In the genomic region with DNA sequence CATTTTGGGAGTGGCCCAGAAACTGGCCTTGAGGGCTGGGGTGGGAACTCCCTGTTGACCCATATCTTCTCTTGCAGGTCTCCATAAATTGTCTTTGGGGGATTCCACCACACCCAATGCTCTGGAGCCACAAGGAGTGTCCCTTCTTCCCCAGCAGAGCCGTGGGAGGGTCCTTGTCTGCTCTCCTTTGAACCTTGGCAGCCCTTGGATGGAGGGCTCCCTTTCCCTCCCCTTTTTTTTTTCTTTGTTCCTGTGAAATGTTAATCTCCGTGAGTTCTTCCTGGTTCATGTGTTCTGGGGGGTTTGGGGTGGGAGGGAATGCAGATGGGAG, we compare ENCODE assay signal across 1 cellular context.
A peak's percentile ranks its signal among the peaks of the same experiment; 100 is the strongest.
TF ChIP-seq lines count a peak whose summit lies in the region.

No MANE protein-coding gene starts in this region.

TF ChIP-seq in HEK293, 187 proteins besides CTCF, POLR2A, EP300 and RAD21 (continued from another document):
- TF ChIP-seq ZNF404 (tag by site-specific recombination; IDR thresholded peaks at IDR 0.05) (no peak), KLF1 (tag by site-specific recombination; IDR thresholded peaks at IDR 0.05) (peak; percentile 96), ZNF677 (tag by site-specific recombination; IDR thresholded peaks at IDR 0.05) (no peak)
